ENCODE assay signal across 8 cellular contexts in genomic region chr3:30042274-30042859, GRCh38.
A peak's percentile ranks its signal among the peaks of the same experiment; 100 is the strongest.
DNase-seq lines count a peak whose midpoint lies in the region; ATAC-seq and TF ChIP-seq lines count a peak whose summit lies in the region.

No MANE protein-coding gene starts in this region.

- H2AFZ ChIP-seq in OCI-LY7 (ENCODE audit: low read length): no peak overlapping the region

- intact Hi-C loops in OCI-LY7 (cut with micrococcal nuclease; ENCODE audit: unreplicated experiment): loop anchor here (5.0 to 10.0 kb wide), 3 partner anchors 155 to 1090 kb away; no protein-coding TSS in a partner anchor
- intact Hi-C loops in upper lobe of right lung (cut with DNase I): no loop called here

- H3K27me3 ChIP-seq in upper lobe of right lung: no peaks in the 10 kb centered on the region

- H3K9me2 ChIP-seq in OCI-LY7 (ENCODE audit: insufficient read depth, low read length): no peaks in the 10 kb centered on the region

- ATAC-seq in omental fat pad (ENCODE audit: low FRiP score) (no peak), upper lobe of right lung (peak; percentile 87)

- no peak overlapping the region for H3K27ac ChIP-seq in OCI-LY7 (ENCODE audit: low read depth, low read length, poor library complexity, severe bottlenecking)
- no peak overlapping the region for H3K27ac ChIP-seq in upper lobe of right lung

- POLR2A ChIA-PET in OCI-LY7 (lab: Charles Lee): interaction anchor here (0.5 kb wide), 1 partner anchor 243 kb away, joined by 3 read pairs; no protein-coding TSS in a partner anchor

- no TSS peak for BruUV-seq in OCI-LY7 (replicated peaks; lab: Mats Ljungman, UMichigan)

- H3K4me1 ChIP-seq in OCI-LY7 (ENCODE audit: insufficient read depth, low read length, poor library complexity, severe bottlenecking) (no peaks in the 10 kb centered on the region), upper lobe of right lung (no peaks in the 10 kb centered on the region)

- H3K4me3 ChIP-seq in OCI-LY7 (ENCODE audit: low read depth, low read length, poor library complexity, severe bottlenecking): no peak overlapping the region
- H3K4me3 ChIP-seq in fibroblast of the aortic adventitia (ENCODE audit: low read depth, low read length): no peak overlapping the region
- H3K4me3 ChIP-seq in upper lobe of right lung: no peak overlapping the region

- H3K79me2 ChIP-seq in OCI-LY7 (ENCODE audit: insufficient read depth, low read depth, low read length): no peaks in the 10 kb centered on the region

- H4K20me1 ChIP-seq in OCI-LY7 (ENCODE audit: insufficient read depth, low read length): no peaks in the 10 kb centered on the region

- DNase-seq in NCI-H1436 (lab: John Stamatoyannopoulos, UW) (peak; percentile 15), NCI-H1436 treated with DMSO at 0.1 percent for 48 hours (lab: John Stamatoyannopoulos, UW) (no peak), HPDE6-E6E7 (ENCODE audit: extremely low spot score) (peak; percentile 1), OCI-LY7 (ENCODE audit: low spot score) (peak; percentile 57), fibroblast of the aortic adventitia (ENCODE audit: low read depth) (peak; percentile 88), omental fat pad (ENCODE audit: low spot score) (peak; percentile 33), upper lobe of right lung (no peak)
- DNase-seq in activated T-cell treated with anti-CD3 and anti-CD28 coated beads, Interleukin-2, amount 50 U/mL, for 48 hours: peak; percentile 38 to 55

- no peak overlapping the region for H3K4me2 ChIP-seq in OCI-LY7 (ENCODE audit: low read length)

- H3K36me3 ChIP-seq in OCI-LY7 (ENCODE audit: insufficient read depth, low read length) (no peaks in the 10 kb centered on the region), upper lobe of right lung (no peaks in the 10 kb centered on the region)

- TF ChIP-seq CTCF in OCI-LY7 (conservative IDR thresholded peaks at IDR 0.05; ENCODE audit: low read length) (peak; percentile 83), fibroblast of the aortic adventitia (IDR thresholded peaks at IDR 0.05; ENCODE audit: insufficient read depth, low read length) (peak; percentile 74), omental fat pad (IDR thresholded peaks at IDR 0.05) (peak in 1 of 3 donors; percentile 78), upper lobe of right lung (IDR thresholded peaks at IDR 0.05) (peak; percentile 79)

- CTCF ChIA-PET in OCI-LY7 (lab: Charles Lee; ENCODE audit: unreplicated experiment): no interaction called here

- no peaks in the 10 kb centered on the region for H3K9me3 ChIP-seq in OCI-LY7 (ENCODE audit: low read length)
- no peaks in the 10 kb centered on the region for H3K9me3 ChIP-seq in upper lobe of right lung

Comparison
In these comparisons a context has a peak if more than half of its experiments do, and no peak if none do; other contexts are left out.
1. DNase-seq: peak in NCI-H1436 (single experiment), HPDE6-E6E7 (single experiment), OCI-LY7 (single experiment), activated T-cell treated with anti-CD3 and anti-CD28 coated beads, Interleukin-2, amount 50 U/mL, for 48 hours (2 of 2), fibroblast of the aortic adventitia (single experiment) and omental fat pad (single experiment); none in NCI-H1436 treated with DMSO at 0.1 percent for 48 hours (single experiment) and upper lobe of right lung (single experiment).